ENCODE assay signal across 8 cellular contexts in the genomic region with DNA sequence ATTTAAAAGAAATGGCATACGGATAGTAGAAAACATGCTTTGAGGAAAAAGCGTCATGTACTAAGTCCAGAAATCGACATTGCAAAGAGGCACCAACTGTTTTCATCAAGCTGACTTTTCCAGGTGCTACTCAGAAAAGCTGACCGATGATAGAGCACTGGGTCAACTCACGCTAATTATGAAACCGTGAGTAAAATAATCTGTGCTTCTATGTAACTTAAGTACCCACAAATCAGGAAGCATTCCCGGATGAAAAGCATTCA. TPM values are rescaled to one million over a fixed set of nuclear protein-coding genes. Genes with fewer than 3 reads are reported as not detected.
A peak's percentile ranks its signal among the peaks of the same experiment; 100 is the strongest.
DNase-seq lines count a peak whose midpoint lies in the region; ATAC-seq, FAIRE-seq and TF ChIP-seq lines count a peak whose summit lies in the region.

No MANE protein-coding gene starts in this region.

- peaks cover 28% of the 10 kb centered on the region for H3K4me1 Mint-ChIP-seq in activated naive CD8-positive, alpha-beta T cell treated with anti-CD3 and anti-CD28 coated beads, Interleukin-2, amount 10 ng/mL, durations not matched to agents 7 days and 5 days

- dilution Hi-C loops in keratinocyte (cut with MboI; ENCODE audit: extremely low pct_ligation_motif_present, low sequenced_read_pairs), result no loop called here

- peak overlapping the region; percentile 94 for H3K9ac ChIP-seq in keratinocyte (ENCODE audit: control insufficient read depth, extremely low read depth, insufficient read depth, low read length)

- TF ChIP-seq CTCF in keratinocyte (optimal IDR thresholded peaks at IDR 0.05 in 1 of 3, IDR thresholded peaks at IDR 0.05 in 1 of 3, conservative IDR thresholded peaks at IDR 0.05 in 1 of 3; ENCODE audit: extremely low read depth in 1 of 3, insufficient read depth in 2 of 3, low read length in 3 of 3) (no peak), thoracic aorta (IDR thresholded peaks at IDR 0.05) (no peak)

- no peaks in the 10 kb centered on the region for H4K20me1 ChIP-seq in keratinocyte (ENCODE audit: control insufficient read depth, extremely low read depth, insufficient read depth, low read length)

- H3K36me3 ChIP-seq in ACC112 (ENCODE audit: insufficient read depth, low read length), result no peaks in the 10 kb centered on the region
- no peaks in the 10 kb centered on the region for H3K36me3 ChIP-seq in keratinocyte (ENCODE audit: control insufficient read depth in 2 of 2, extremely low read depth in 1 of 2, insufficient read depth in 2 of 2, low read length in 2 of 2)
- H3K36me3 ChIP-seq in thoracic aorta, result no peaks in the 10 kb centered on the region

- POLR2A ChIA-PET in activated naive CD8-positive, alpha-beta T cell treated with anti-CD3 and anti-CD28 coated beads, Interleukin-2, amount 10 ng/mL, durations not matched to agents 7 days and 5 days (lab: Charles Lee), result interaction anchor here (0.8 to 1.0 kb wide), 2 partner anchors 45 to 87 kb away, joined by 3 read pairs; a partner anchor contains a TSS

- H3K9me1 ChIP-seq in keratinocyte (ENCODE audit: control insufficient read depth, extremely low read depth, insufficient read depth, low read length), result no peaks in the 10 kb centered on the region

- ATAC-seq in GM18909 (IDR thresholded peaks at IDR 0.05; ENCODE audit: poor library complexity, unreplicated experiment) (peak; percentile 41), HG03135 (IDR thresholded peaks at IDR 0.05; ENCODE audit: unreplicated experiment) (peak; percentile 31), thoracic aorta (ENCODE audit: insufficient number of reproducible peaks, low FRiP score, low read depth) (no peak)
- peak; percentile 7 for ATAC-seq in activated naive CD8-positive, alpha-beta T cell treated with anti-CD3 and anti-CD28 coated beads, Interleukin-2, amount 10 ng/mL, durations not matched to agents 7 days and 5 days (ENCODE audit: low read depth)

- H2AFZ ChIP-seq in ACC112 (ENCODE audit: low read length, unreplicated experiment) (peak overlapping the region; percentile 99), keratinocyte (ENCODE audit: control insufficient read depth, low read length) (peak overlapping the region; percentile 93)

- peaks cover 5% of the 10 kb centered on the region for H3K36me3 Mint-ChIP-seq in activated naive CD8-positive, alpha-beta T cell treated with anti-CD3 and anti-CD28 coated beads, Interleukin-2, amount 10 ng/mL, durations not matched to agents 7 days and 5 days

- H3K27ac ChIP-seq in ACC112 (ENCODE audit: low read depth, low read length) (peak overlapping the region; percentile 80), keratinocyte (ENCODE audit: control insufficient read depth, insufficient read depth, low read length) (peak overlapping the region; percentile 91), thoracic aorta (peak overlapping the region; percentile 69 to 75)

- H3K27me3 Mint-ChIP-seq in activated naive CD8-positive, alpha-beta T cell treated with anti-CD3 and anti-CD28 coated beads, Interleukin-2, amount 10 ng/mL, durations not matched to agents 7 days and 5 days, result peaks cover 6% of the 10 kb centered on the region

- no peaks in the 10 kb centered on the region for H3K9me3 Mint-ChIP-seq in activated naive CD8-positive, alpha-beta T cell treated with anti-CD3 and anti-CD28 coated beads, Interleukin-2, amount 10 ng/mL, durations not matched to agents 7 days and 5 days

- H3K4me1 ChIP-seq in ACC112 (ENCODE audit: control insufficient read depth, insufficient read depth, low read length, unreplicated experiment) (peaks cover 16% of the 10 kb centered on the region), keratinocyte (ENCODE audit: control insufficient read depth, extremely low read depth, insufficient read depth, low read length) (peaks cover 10% of the 10 kb centered on the region), thoracic aorta (ENCODE audit: control insufficient read depth in 1 of 2, low read depth in 2 of 2) (peaks cover 9 to 15% of the 10 kb centered on the region in 2 donors)

- H3K4me3 ChIP-seq in ACC112 (ENCODE audit: low read depth, low read length) (peak overlapping the region; percentile 99), keratinocyte (ENCODE audit: control insufficient read depth in 2 of 3, extremely low read depth in 1 of 3, insufficient read depth in 2 of 3, low read depth in 1 of 3, low read length in 3 of 3) (peak overlapping the region; percentile 60 to 89 (median 66)), thoracic aorta (peak overlapping the region; percentile 88)

- in situ Hi-C loops in ACHN (cut with HindIII; ENCODE audit: low pct_ligation_motif_present, low pct_unique_long_range_greater_than_20kb, low sequenced_read_pairs), result no loop called here

- peak overlapping the region; percentile 86 for H3K4me2 ChIP-seq in keratinocyte (ENCODE audit: control insufficient read depth, extremely low read depth, insufficient read depth, low read depth, low read length)

- H3K27me3 ChIP-seq in ACC112 (ENCODE audit: insufficient read depth, low read length) (no peaks in the 10 kb centered on the region), keratinocyte (ENCODE audit: control insufficient read depth, extremely low read depth, insufficient read depth, low read length) (no peaks in the 10 kb centered on the region), thoracic aorta (replicated peaks; ENCODE audit: insufficient read depth) (no peaks in the 10 kb centered on the region)

- FAIRE-seq in keratinocyte (lab: Jason Lieb, UNC), result peak; percentile 23

- peak overlapping the region; percentile 98 for H3K27ac Mint-ChIP-seq in activated naive CD8-positive, alpha-beta T cell treated with anti-CD3 and anti-CD28 coated beads, Interleukin-2, amount 10 ng/mL, durations not matched to agents 7 days and 5 days

- no peak for DNase-seq in activated naive CD8-positive, alpha-beta T cell treated with anti-CD3 and anti-CD28 coated beads, Interleukin-2, amount 10 ng/mL, durations not matched to agents 7 days and 5 days
- no peak for DNase-seq in keratinocyte (ENCODE audit: low read depth, low spot score)
- no peak for DNase-seq in thoracic aorta (ENCODE audit: low spot score)
- no peak for DNase-seq in ACHN
- DNase-seq in cerebellar cortex (ENCODE audit: low spot score), result no peak

- H3K9me3 ChIP-seq in keratinocyte (ENCODE audit: control insufficient read depth, low read depth, low read length) (no peaks in the 10 kb centered on the region), thoracic aorta (no peaks in the 10 kb centered on the region)

- H3K79me2 ChIP-seq in ACC112 (ENCODE audit: control insufficient read depth, insufficient read depth, low read length, unreplicated experiment), result peaks cover 42% of the 10 kb centered on the region
- H3K79me2 ChIP-seq in keratinocyte (ENCODE audit: control insufficient read depth, insufficient read depth, low read length), result peaks cover 42% of the 10 kb centered on the region

- peak overlapping the region; percentile 95 for H3K4me3 Mint-ChIP-seq in activated naive CD8-positive, alpha-beta T cell treated with anti-CD3 and anti-CD28 coated beads, Interleukin-2, amount 10 ng/mL, durations not matched to agents 7 days and 5 days

RNA-seq across cellular contexts. Expression of a gene that starts 0.4 kb away (rescaled TPM):
- 10 to 100 TPM; 20.1 to 21.4 TPM for total RNA-seq in activated naive CD8-positive, alpha-beta T cell treated with anti-CD3 and anti-CD28 coated beads, Interleukin-2, amount 10 ng/mL, durations not matched to agents 7 days and 5 days
- polyA plus RNA-seq in keratinocyte, result 13.9 to 22.6 TPM (median 15.4 TPM) in 3 replicates
- 4.4 TPM for polyA plus RNA-seq in keratinocyte (2011; ENCODE audit: low read depth)
- 8.5 and 23.3 TPM in 2 replicates for polyA plus RNA-seq in keratinocyte (2011; cell fraction: cytosol; rRNA removed)
- 13.3 and 15.2 TPM in 2 replicates for polyA plus RNA-seq in keratinocyte (2011; cell fraction: nucleus; rRNA removed)
- 9.1 and 15.7 TPM in 2 replicates for polyA plus RNA-seq in keratinocyte (2012; ENCODE audit: low replicate concordance)
- 11.7 to 19.7 TPM (median 17.3 TPM) in 3 replicates for polyA minus RNA-seq in keratinocyte
- polyA minus RNA-seq in keratinocyte (2011; cell fraction: cytosol; rRNA and poly(A)+ RNA removed), result 8.8 TPM
- 13.6 and 23.8 TPM in 2 replicates for polyA minus RNA-seq in keratinocyte (2011; cell fraction: nucleus; rRNA and poly(A)+ RNA removed)
- total RNA-seq in thoracic aorta, result 10 to 100 TPM; 15.5 to 29.6 TPM

RNA-seq across cellular contexts. Expression of a gene that starts 45.3 kb away (rescaled TPM):
- 1 to 10 TPM; 1.7 to 1.8 TPM for total RNA-seq in activated naive CD8-positive, alpha-beta T cell treated with anti-CD3 and anti-CD28 coated beads, Interleukin-2, amount 10 ng/mL, durations not matched to agents 7 days and 5 days
- polyA plus RNA-seq in keratinocyte, result 0.39 to 1.1 TPM (median 0.73 TPM) in 3 replicates
- polyA plus RNA-seq in keratinocyte (2011; ENCODE audit: low read depth), result 0.74 TPM
- polyA plus RNA-seq in keratinocyte (2011; cell fraction: cytosol; rRNA removed), result 0.29 and 0.83 TPM in 2 replicates
- polyA plus RNA-seq in keratinocyte (2011; cell fraction: nucleus; rRNA removed), result 0.23 and 0.57 TPM in 2 replicates
- 0.22 and 0.41 TPM in 2 replicates for polyA plus RNA-seq in keratinocyte (2012; ENCODE audit: low replicate concordance)
- polyA minus RNA-seq in keratinocyte, result 0.64 to 1.4 TPM (median 0.92 TPM) in 3 replicates
- polyA minus RNA-seq in keratinocyte (2011; cell fraction: cytosol; rRNA and poly(A)+ RNA removed), result 0.58 TPM
- polyA minus RNA-seq in keratinocyte (2011; cell fraction: nucleus; rRNA and poly(A)+ RNA removed), result 0.53 and 0.54 TPM in 2 replicates
- total RNA-seq in thoracic aorta, result 10 to 100 TPM in 1 of 2 donors, 1 to 10 TPM in 1; 5.7 to 14.1 TPM
